Comparison of ENCODE assay signal across 8 cellular contexts in the genomic region with DNA sequence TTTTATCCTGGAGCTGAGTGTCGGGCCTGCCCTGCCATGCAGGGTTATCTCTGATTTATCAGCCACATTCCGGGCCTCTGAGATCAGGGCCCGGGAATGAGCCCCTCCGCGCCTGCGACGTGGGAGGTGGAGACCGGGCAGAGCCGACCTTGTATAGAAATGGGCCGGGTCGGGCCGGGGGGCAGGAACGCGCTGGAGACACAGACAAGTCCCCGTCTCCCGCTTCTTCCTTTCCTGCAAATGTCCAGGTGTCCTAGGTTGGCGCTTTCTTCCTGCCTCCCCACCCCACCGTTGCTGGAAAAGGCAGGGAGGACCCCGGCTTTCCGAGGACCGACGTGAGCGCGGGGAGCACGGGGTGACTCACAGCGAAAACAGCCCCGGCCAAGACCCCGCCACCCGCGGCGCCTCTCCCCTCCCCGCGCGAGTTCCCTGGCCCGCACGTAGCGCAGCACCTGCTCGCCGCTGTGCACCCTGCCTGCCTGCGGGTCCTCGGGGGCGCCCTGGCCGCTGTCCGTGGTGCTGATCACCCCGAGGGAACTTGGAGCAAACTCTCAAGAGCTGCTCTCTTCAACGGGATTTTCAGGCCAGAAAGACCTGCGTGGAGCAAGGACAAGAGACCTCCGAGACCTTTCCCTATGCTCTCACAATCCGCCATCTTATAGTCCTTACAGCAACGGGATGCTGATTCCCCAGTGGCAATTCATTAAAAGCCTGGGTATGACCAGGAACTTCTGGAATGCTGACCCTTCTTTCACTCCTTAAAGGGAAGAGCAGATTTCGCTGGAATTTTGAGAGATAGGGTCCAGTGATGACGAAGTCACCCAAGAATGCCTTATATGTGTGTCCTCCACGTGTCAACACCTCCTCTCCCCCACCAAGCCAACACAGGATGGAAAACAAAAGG. TPM values are rescaled to one million over a fixed set of nuclear protein-coding genes. Genes with fewer than 3 reads are reported as not detected.
A peak's percentile ranks its signal among the peaks of the same experiment; 100 is the strongest.
DNase-seq lines count a peak whose midpoint lies in the region; ATAC-seq and TF ChIP-seq lines count a peak whose summit lies in the region.

No MANE protein-coding gene starts in this region.

- H3K4me3 ChIP-seq in Caco-2 (ENCODE audit: low read depth, low read length), result peak overlapping the region; percentile 26
- no peak overlapping the region for H3K4me3 ChIP-seq in stomach

- H3K4me1 ChIP-seq in Caco-2, result peaks cover 18% of the 10 kb centered on the region
- peaks cover 5 to 10% (median 8%) of the 10 kb centered on the region in 4 donors for H3K4me1 ChIP-seq in stomach

- H3K9me3 ChIP-seq in Caco-2, result no peaks in the 10 kb centered on the region; the same call in 1 of the 2 replicates
- no peaks in the 10 kb centered on the region for H3K9me3 ChIP-seq in stomach

- peak; percentile 85 to 92 for DNase-seq in Caco-2
- peak; percentile 50 for DNase-seq in LoVo (ENCODE audit: low spot score)
- peak; percentile 50 to 57 for DNase-seq in activated CD4-positive, alpha-beta T cell treated with anti-CD3 and anti-CD28 coated beads, Interleukin-2, amount 50 U/mL, for 4 hours
- peak; percentile 88 for DNase-seq in endothelial cell (ENCODE audit: low spot score)
- peak; percentile 59 to 86 (median 76) for DNase-seq in naive thymus-derived CD8-positive, alpha-beta T cell
- peak; percentile 65 for DNase-seq in stomach
- no peak for DNase-seq in NCI-H1105 (lab: John Stamatoyannopoulos, UW)

- CTCF ChIA-PET in Caco-2 (lab: Charles Lee), result interaction anchor here (0.7 to 1.4 kb wide), 3 partner anchors 10 to 160 kb away, joined by 3 to 4 read pairs (median 3); partner anchors contain the start of gene MIIP

- H3K36me3 ChIP-seq in Caco-2 (ENCODE audit: control insufficient read depth, insufficient read depth, low read length), result no peaks in the 10 kb centered on the region
- H3K36me3 ChIP-seq in stomach, result no peaks in the 10 kb centered on the region

- H3K27ac Mint-ChIP-seq in Caco-2 (ENCODE audit: unreplicated experiment) (peak overlapping the region; percentile 89), endothelial cell (ENCODE audit: unreplicated experiment) (no peak overlapping the region)
- no peak overlapping the region for H3K27ac Mint-ChIP-seq in naive thymus-derived CD8-positive, alpha-beta T cell

- no peak overlapping the region for H3K27ac ChIP-seq in stomach

- TF ChIP-seq CTCF in Caco-2 (IDR thresholded peaks at IDR 0.05; ENCODE audit: insufficient read depth in 1 of 2, low read depth in 1 of 2, low read length in 1 of 2, severe bottlenecking in 1 of 2, unreplicated experiment in 1 of 2) (peak in 1 of 2 experiments; percentile 54), endothelial cell (IDR thresholded peaks at IDR 0.05; ENCODE audit: unreplicated experiment) (no peak), stomach (IDR thresholded peaks at IDR 0.05) (peak in 1 of 7 experiments; percentile 10)

- 4 to 7% (median 5%) methylated on average over 17 to 53 of the region's 53 CpGs for WGBS in stomach, 5 donors

- peaks cover 13% of the 10 kb centered on the region for H3K36me3 Mint-ChIP-seq in Caco-2 (ENCODE audit: insufficient read depth, unreplicated experiment)
- no peaks in the 10 kb centered on the region for H3K36me3 Mint-ChIP-seq in endothelial cell (ENCODE audit: low read depth, unreplicated experiment)
- H3K36me3 Mint-ChIP-seq in naive thymus-derived CD8-positive, alpha-beta T cell, result no peaks in the 10 kb centered on the region

- peak; percentile 96 to 98 for ATAC-seq in naive thymus-derived CD8-positive, alpha-beta T cell
- no peak for ATAC-seq in GM18858 (IDR thresholded peaks at IDR 0.05; ENCODE audit: unreplicated experiment)

- H3K27me3 Mint-ChIP-seq in Caco-2 (ENCODE audit: insufficient read depth, unreplicated experiment) (no peaks in the 10 kb centered on the region), endothelial cell (ENCODE audit: unreplicated experiment) (peaks cover 2% of the 10 kb centered on the region)
- H3K27me3 Mint-ChIP-seq in naive thymus-derived CD8-positive, alpha-beta T cell, result peaks cover 23 to 82% (median 46%) of the 10 kb centered on the region in 5 donors

- no peak for TF ChIP-seq POLR2A in stomach (IDR thresholded peaks at IDR 0.05)

- intact Hi-C loops in Caco-2 (cut with micrococcal nuclease; ENCODE audit: unreplicated experiment) (loop anchor here (2.0 kb wide), 1 partner anchor 34 kb away; no protein-coding TSS in a partner anchor), stomach (cut with DNase I; ENCODE audit: low total_unique reads) (no loop called here)

- TF ChIP-seq EP300 in stomach (IDR thresholded peaks at IDR 0.05), result no peak

- POLR2A ChIA-PET in Caco-2 (lab: Charles Lee), result interaction anchor here (0.6 kb wide), 1 partner anchor 50 kb away, joined by 5 read pairs; no protein-coding TSS in a partner anchor
- POLR2A ChIA-PET in naive thymus-derived CD8-positive, alpha-beta T cell (lab: Charles Lee), result no interaction called here

- peak overlapping the region; percentile 74 for H3K4me3 Mint-ChIP-seq in Caco-2 (ENCODE audit: unreplicated experiment)
- H3K4me3 Mint-ChIP-seq in endothelial cell (ENCODE audit: unreplicated experiment), result no peak overlapping the region
- no peak overlapping the region for H3K4me3 Mint-ChIP-seq in naive thymus-derived CD8-positive, alpha-beta T cell

- BruUV-seq in Caco-2 (replicated peaks; lab: Mats Ljungman, UMichigan), result TSS peak; percentile 65

- H3K9me3 Mint-ChIP-seq in Caco-2 (ENCODE audit: unreplicated experiment) (peaks cover 16% of the 10 kb centered on the region), endothelial cell (ENCODE audit: unreplicated experiment) (no peaks in the 10 kb centered on the region)
- H3K9me3 Mint-ChIP-seq in naive thymus-derived CD8-positive, alpha-beta T cell, result peaks cover 0 to 5% (median 0%) of the 10 kb centered on the region in 9 donors

- H3K4me1 Mint-ChIP-seq in Caco-2 (ENCODE audit: low read depth, unreplicated experiment) (peaks cover 8% of the 10 kb centered on the region), endothelial cell (ENCODE audit: unreplicated experiment) (no peaks in the 10 kb centered on the region)
- H3K4me1 Mint-ChIP-seq in naive thymus-derived CD8-positive, alpha-beta T cell, result peaks cover 0 to 4% (median 0%) of the 10 kb centered on the region in 4 donors

- H3K27me3 ChIP-seq in Caco-2 (replicated peaks; ENCODE audit: control insufficient read depth, insufficient read depth, low read length), result no peaks in the 10 kb centered on the region
- peaks cover 0 to 99% (median 49%) of the 10 kb centered on the region in 3 donors for H3K27me3 ChIP-seq in stomach

RNA-seq across cellular contexts. Expression of gene NPPB, which starts 0.5 kb away (rescaled TPM):
- total RNA-seq in Caco-2 (2022) (43.4 and 69.9 TPM in 2 replicates), endothelial cell (ENCODE audit: unreplicated experiment) (not detected), stomach (1 to 10 TPM in 1 of 5 donors, not detected in 4; 1.6 TPM)
- total RNA-seq in naive thymus-derived CD8-positive, alpha-beta T cell, result not detected
- not detected for polyA plus RNA-seq in naive thymus-derived CD8-positive, alpha-beta T cell
- 10 to 100 TPM in 1 of 3 donors, 1 to 10 TPM in 2; 1.0 to 12.8 (median 3.9) TPM for polyA plus RNA-seq in stomach

RNA-seq across cellular contexts. Expression of gene NPPA, which starts 11.6 kb away (rescaled TPM):
- total RNA-seq in Caco-2 (2022), result not detected in 2 replicates
- not detected for total RNA-seq in endothelial cell (ENCODE audit: unreplicated experiment)
- total RNA-seq in naive thymus-derived CD8-positive, alpha-beta T cell, result not detected
- polyA plus RNA-seq in naive thymus-derived CD8-positive, alpha-beta T cell, result not detected
- total RNA-seq in stomach, result 1 to 10 TPM in 2 of 5 donors, not detected in 3; 4.2 to 7.2 TPM
- 1 to 10 TPM in 2 of 3 donors, under 1 TPM in 1; 0.48 to 2.7 (median 2.0) TPM for polyA plus RNA-seq in stomach

RNA-seq across cellular contexts. Expression of gene CLCN6, which starts 53.2 kb away (rescaled TPM):
- total RNA-seq in Caco-2 (2022) (30.4 and 34.9 TPM in 2 replicates), endothelial cell (ENCODE audit: unreplicated experiment) (42.9 TPM), stomach (10 to 100 TPM in 4 of 5 donors, 1 to 10 TPM in 1; 4.9 to 49.6 (median 14.6) TPM)
- total RNA-seq in naive thymus-derived CD8-positive, alpha-beta T cell, result 10 to 100 TPM; 26.8 to 31.8 TPM
- polyA plus RNA-seq in naive thymus-derived CD8-positive, alpha-beta T cell, result 1 to 10 TPM; 1.2 to 2.8 (median 2.1) TPM
- 1 to 10 TPM; 4.1 to 6.2 (median 4.1) TPM for polyA plus RNA-seq in stomach

RNA-seq across cellular contexts. Expression of gene MTHFR, which starts 53.5 kb away (rescaled TPM):
- 27.8 and 28.6 TPM in 2 replicates for total RNA-seq in Caco-2 (2022)
- total RNA-seq in endothelial cell (ENCODE audit: unreplicated experiment), result 27.2 TPM
- total RNA-seq in naive thymus-derived CD8-positive, alpha-beta T cell, result 10 to 100 TPM; 63.9 to 71.7 TPM
- polyA plus RNA-seq in naive thymus-derived CD8-positive, alpha-beta T cell, result 1 to 10 TPM; 3.7 to 9.5 (median 8.0) TPM
- 100 to 1,000 TPM in 2 of 5 donors, 10 to 100 TPM in 3; 42.0 to 171 (median 75.6) TPM for total RNA-seq in stomach
- polyA plus RNA-seq in stomach, result 1 to 10 TPM; 5.3 to 8.9 (median 5.5) TPM

Comparison
In these comparisons a context has a peak if more than half of its experiments do, and no peak if none do; other contexts are left out.
1. RNA of gene NPPB, which starts 0.5 kb away (total RNA-seq): 43.4 to 69.9 TPM in Caco-2; not detected in endothelial cell (single experiment), not detected in naive thymus-derived CD8-positive, alpha-beta T cell and 1.6 TPM in stomach; every median in the first group is over 10 times any median in the second.